ENCODE assay signal across 29 cellular contexts in the genomic region with DNA sequence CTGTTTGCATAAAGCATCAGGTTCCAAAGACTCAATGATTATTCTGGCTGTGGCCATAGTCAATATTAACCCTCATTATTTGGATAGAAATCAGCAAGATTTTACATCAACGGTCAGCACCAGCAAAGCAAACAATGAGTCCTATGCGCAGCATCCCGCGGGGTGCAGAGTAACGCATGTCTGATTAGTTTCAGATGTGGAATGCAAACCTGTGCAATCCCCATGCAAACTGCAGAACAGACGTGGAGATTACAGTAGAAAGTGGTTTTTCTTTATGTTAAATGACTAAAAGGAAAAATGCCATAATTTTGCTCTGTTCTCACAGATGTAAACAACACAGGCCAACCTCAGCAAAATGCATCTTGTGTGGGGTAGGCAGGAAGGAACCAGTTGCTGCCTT.
DNase-seq lines count a peak whose midpoint lies in the region; ATAC-seq and TF ChIP-seq lines count a peak whose summit lies in the region.
"Had no signal": no experiment of that assay in that cellular context is flagged by ENCODE, and none has a peak within 500 bp of the region (broad histone marks: within the 10 kb centered on the region; RNA-seq: fewer than 3 reads in every experiment).

No MANE protein-coding gene starts in this region.

- H3K27ac ChIP-seq in osteoblast (ENCODE audit: low read depth, low read length) (no peak overlapping the region), GM23338 (ENCODE audit: low read depth) (no peak overlapping the region)
- H3K27ac ChIP-seq: 22Rv1, tibial nerve had no signal

- no peak overlapping the region for H3K4me3 ChIP-seq in osteoblast (ENCODE audit: insufficient read depth, low read length)
- H3K4me3 ChIP-seq in GM23338 = no peak overlapping the region
- H3K4me3 ChIP-seq: dorsolateral prefrontal cortex, tibial nerve had no signal

- H3K4me1 Mint-ChIP-seq in GM23338 = peaks cover under 1% of the 10 kb centered on the region; the same call in 1 of the 3 replicates
- H3K4me1 Mint-ChIP-seq: activated CD4-positive, alpha-beta T cell treated with anti-CD3 and anti-CD28 coated beads, Interleukin-2, amount 10 ng/mL, durations not matched to agents 24 days and 14 days; activated naive CD8-positive, alpha-beta T cell treated with anti-CD3 and anti-CD28 coated beads, Interleukin-2, amount 10 ng/mL, durations not matched to agents 7 days and 5 days; CD14-positive monocyte had no signal

- H4K20me1 ChIP-seq in osteoblast (ENCODE audit: insufficient read depth, low read length) (no peaks in the 10 kb centered on the region), GM23338 (replicated peaks; ENCODE audit: insufficient read depth) (no peaks in the 10 kb centered on the region; the same call in 1 of the 2 replicates)

- H3K79me2 ChIP-seq in osteoblast (ENCODE audit: insufficient read depth, low read length) = no peaks in the 10 kb centered on the region
- no peaks in the 10 kb centered on the region for H3K79me2 ChIP-seq in GM23338 (replicated peaks; ENCODE audit: insufficient read depth)

- H3K4me1 ChIP-seq in osteoblast (ENCODE audit: insufficient read depth, low read length) (peaks cover 19% of the 10 kb centered on the region), GM23338 (ENCODE audit: insufficient read depth) (no peaks in the 10 kb centered on the region)
- H3K4me1 ChIP-seq: tibial nerve had no signal

- peaks cover 18% of the 10 kb centered on the region for H3K36me3 Mint-ChIP-seq in GM23338 (ENCODE audit: low read depth)
- H3K36me3 Mint-ChIP-seq: activated naive CD8-positive, alpha-beta T cell treated with anti-CD3 and anti-CD28 coated beads, Interleukin-2, amount 10 ng/mL, durations not matched to agents 7 days and 5 days; CD14-positive monocyte; natural killer cell treated with Interleukin-12 subunit alpha and Interleukin-12 subunit beta and Interleukin-15 and Interleukin-18, amount 100 ng/mL, for 72 hours had no signal

- H3K27me3 ChIP-seq in osteoblast (ENCODE audit: insufficient read depth, low read length) = peaks cover 5% of the 10 kb centered on the region
- no peaks in the 10 kb centered on the region for H3K27me3 ChIP-seq in GM23338 (ENCODE audit: insufficient read depth)
- H3K27me3 ChIP-seq: dorsolateral prefrontal cortex, tibial nerve had no signal

- H2AFZ ChIP-seq in osteoblast (ENCODE audit: low read length) (no peak overlapping the region), GM23338 (no peak overlapping the region)

- no peak overlapping the region for H3K27ac Mint-ChIP-seq in GM23338
- H3K27ac Mint-ChIP-seq: activated CD4-positive, alpha-beta T cell treated with anti-CD3 and anti-CD28 coated beads, Interleukin-2, amount 10 ng/mL, durations not matched to agents 24 days and 14 days; activated naive CD8-positive, alpha-beta T cell treated with anti-CD3 and anti-CD28 coated beads, Interleukin-2, amount 10 ng/mL, durations not matched to agents 7 days and 5 days; activated T-cell treated with anti-CD3 and anti-CD28 coated beads, Interleukin-2, amount 50 U/mL, for 24 hours; CD14-positive monocyte; natural killer cell treated with Interleukin-12 subunit alpha and Interleukin-12 subunit beta and Interleukin-15 and Interleukin-18, amount 100 ng/mL, for 72 hours; WTC11 had no signal

- H3K9me3 Mint-ChIP-seq in GM23338 = peaks cover 16% of the 10 kb centered on the region
- H3K9me3 Mint-ChIP-seq: activated CD4-positive, alpha-beta T cell treated with anti-CD3 and anti-CD28 coated beads, Interleukin-2, amount 10 ng/mL, durations not matched to agents 24 days and 14 days; activated naive CD8-positive, alpha-beta T cell treated with anti-CD3 and anti-CD28 coated beads, Interleukin-2, amount 10 ng/mL, durations not matched to agents 7 days and 5 days; activated T-cell treated with anti-CD3 and anti-CD28 coated beads, Interleukin-2, amount 50 U/mL, for 24 hours; natural killer cell treated with Interleukin-12 subunit alpha and Interleukin-12 subunit beta and Interleukin-15 and Interleukin-18, amount 100 ng/mL, for 72 hours had no signal

- H3K36me3 ChIP-seq in osteoblast (ENCODE audit: insufficient read depth, low read length) (no peaks in the 10 kb centered on the region), GM23338 (ENCODE audit: insufficient read depth) (no peaks in the 10 kb centered on the region; the same call in 1 of the 2 replicates)
- H3K36me3 ChIP-seq: tibial nerve had no signal

- no peaks in the 10 kb centered on the region for H3K9me2 ChIP-seq in GM23338 (ENCODE audit: insufficient read depth)

- H3K4me2 ChIP-seq in osteoblast (ENCODE audit: insufficient read depth, low read length) (peak overlapping the region; percentile 36), GM23338 (no peak overlapping the region)

- no peak for ATAC-seq in GM23338
- ATAC-seq: natural killer cell treated with Interleukin-12 subunit alpha and Interleukin-12 subunit beta and Interleukin-15 and Interleukin-18, amount 100 ng/mL, for 72 hours; Panc1; WTC11 had no signal

- TF ChIP-seq CTCF in osteoblast (IDR thresholded peaks at IDR 0.05; ENCODE audit: extremely low read depth, low read depth, low read length) (no peak), GM23338 (conservative IDR thresholded peaks at IDR 0.05; ENCODE audit: low read depth in 2 of 2) (no peak)

- H3K27me3 Mint-ChIP-seq in GM23338 (ENCODE audit: insufficient read depth, low read depth, poor library complexity) = peaks cover 2% of the 10 kb centered on the region
- H3K27me3 Mint-ChIP-seq: activated naive CD8-positive, alpha-beta T cell treated with anti-CD3 and anti-CD28 coated beads, Interleukin-2, amount 10 ng/mL, durations not matched to agents 7 days and 5 days had no signal

- DNase-seq in NCI-H146 (lab: John Stamatoyannopoulos, UW) (peak; percentile 8), NCI-H146 treated with DMSO at 0.1 percent for 48 hours (lab: John Stamatoyannopoulos, UW; ENCODE audit: unreplicated experiment) (no peak), NCI-H1048 (lab: John Stamatoyannopoulos, UW) (peak; percentile 50), brain pericyte (ENCODE audit: low read depth, low spot score) (peak; percentile 90), osteoblast (ENCODE audit: insufficient read length, low spot score, missing footprints) (no peak), NCI-H128 (lab: John Stamatoyannopoulos, UW; ENCODE audit: unreplicated experiment) (no peak), GM23338 (ENCODE audit: low spot score) (no peak)
- no peak for DNase-seq in activated naive CD4-positive, alpha-beta T cell (lab: John Stamatoyannopoulos, UW)
- DNase-seq: activated CD4-positive, alpha-beta T cell treated with anti-CD3 and anti-CD28 coated beads, Interleukin-2, amount 10 ng/mL, durations not matched to agents 24 days and 14 days; activated gamma-delta T cell; activated naive CD8-positive, alpha-beta T cell treated with anti-CD3 and anti-CD28 coated beads, Interleukin-2, amount 10 ng/mL, durations not matched to agents 7 days and 5 days; activated T-cell treated with anti-CD3 and anti-CD28 coated beads, Interleukin-2, amount 50 U/mL, for 24 hours; Caco-2; dorsolateral prefrontal cortex; GF-D8; HCEC 1CT; Kasumi-1; NCI-H187; NCI-H446 treated with DMSO at 0.1 percent for 48 hours; occipital lobe; SHP77 treated with DMSO at 0.1 percent for 48 hours; stimulated activated CD4-positive, alpha-beta T cell treated with anti-CD3 and anti-CD28 coated beads, Interleukin-4, amount 100 ng/mL, for 24 hours; T1000 had no signal

- no peaks in the 10 kb centered on the region for H3F3A ChIP-seq in GM23338 (replicated peaks; ENCODE audit: low read depth)

- no peaks in the 10 kb centered on the region for H3K9me3 ChIP-seq in osteoblast (ENCODE audit: low read depth, low read length)
- H3K9me3 ChIP-seq: Caco-2, tibial nerve had no signal

- no peak overlapping the region for H3K4me3 Mint-ChIP-seq in GM23338
- H3K4me3 Mint-ChIP-seq: activated CD4-positive, alpha-beta T cell treated with anti-CD3 and anti-CD28 coated beads, Interleukin-2, amount 10 ng/mL, durations not matched to agents 24 days and 14 days; activated naive CD8-positive, alpha-beta T cell treated with anti-CD3 and anti-CD28 coated beads, Interleukin-2, amount 10 ng/mL, durations not matched to agents 7 days and 5 days; activated T-cell treated with anti-CD3 and anti-CD28 coated beads, Interleukin-2, amount 50 U/mL, for 24 hours; CD14-positive monocyte; natural killer cell treated with Interleukin-12 subunit alpha and Interleukin-12 subunit beta and Interleukin-15 and Interleukin-18, amount 100 ng/mL, for 72 hours; WTC11 had no signal

TF ChIP-seq in GM23338, 12 proteins besides CTCF, POLR2A, EP300 and RAD21 (continues in another document):
- TF ChIP-seq EZH2 (IDR thresholded peaks at IDR 0.05; ENCODE audit: low read depth, unreplicated experiment) (no peak), ZNF114 (CRISPR knock-in tag; IDR thresholded peaks at IDR 0.05) (no peak), ZNF331 (CRISPR knock-in tag; IDR thresholded peaks at IDR 0.05; ENCODE audit: low read depth) (no peak)
- TF ChIP-seq, protein P1, sequence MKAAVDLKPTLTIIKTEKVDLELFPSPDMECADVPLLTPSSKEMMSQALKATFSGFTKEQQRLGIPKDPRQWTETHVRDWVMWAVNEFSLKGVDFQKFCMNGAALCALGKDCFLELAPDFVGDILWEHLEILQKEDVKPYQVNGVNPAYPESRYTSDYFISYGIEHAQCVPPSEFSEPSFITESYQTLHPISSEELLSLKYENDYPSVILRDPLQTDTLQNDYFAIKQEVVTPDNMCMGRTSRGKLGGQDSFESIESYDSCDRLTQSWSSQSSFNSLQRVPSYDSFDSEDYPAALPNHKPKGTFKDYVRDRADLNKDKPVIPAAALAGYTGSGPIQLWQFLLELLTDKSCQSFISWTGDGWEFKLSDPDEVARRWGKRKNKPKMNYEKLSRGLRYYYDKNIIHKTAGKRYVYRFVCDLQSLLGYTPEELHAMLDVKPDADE (IDR thresholded peaks at IDR 0.05) = no peak

Comparison
In these comparisons a context has a peak if more than half of its experiments do, and no peak if none do; other contexts are left out.
1. DNase-seq: peak in NCI-H146 (single experiment), NCI-H1048 (single experiment) and brain pericyte (single experiment); none in NCI-H146 treated with DMSO at 0.1 percent for 48 hours (single experiment), osteoblast (single experiment), NCI-H128 (single experiment), activated naive CD4-positive, alpha-beta T cell (0 of 4) and GM23338 (single experiment).